14 cellular contexts compared by ENCODE assay signal in the genomic region with DNA sequence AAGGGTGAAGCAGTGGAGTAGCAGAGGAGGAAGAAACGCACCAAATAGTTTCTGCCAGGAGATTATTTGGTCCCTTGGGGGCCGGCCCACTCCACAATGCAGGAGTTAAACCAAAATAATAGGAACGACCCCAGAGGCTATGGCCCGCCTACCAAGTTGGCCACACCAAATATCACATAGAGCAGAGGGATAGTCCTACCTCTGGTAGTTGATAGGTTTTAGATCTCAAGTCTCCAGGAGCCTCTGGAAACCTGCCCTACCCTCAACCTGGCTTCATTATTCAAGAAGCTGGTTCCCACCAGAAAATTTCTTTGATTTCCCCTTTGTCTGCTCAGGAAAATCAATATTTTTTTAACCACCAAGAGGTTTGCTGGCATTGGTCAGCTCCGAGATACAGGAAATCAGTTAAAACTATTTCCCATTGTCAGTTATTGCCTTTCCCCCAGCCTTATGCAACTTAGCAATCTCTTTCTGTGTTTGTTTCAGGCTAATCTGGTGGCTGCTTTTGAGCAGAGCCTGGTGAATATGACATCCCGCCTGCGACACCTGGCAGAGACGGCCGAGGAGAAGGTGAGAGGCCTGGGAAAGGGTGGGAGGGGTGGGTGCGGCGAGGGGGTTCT. TPM values are rescaled to one million over a fixed set of nuclear protein-coding genes. Genes with fewer than 3 reads are reported as not detected.
DNase-seq lines count a peak whose midpoint lies in the region; ATAC-seq and TF ChIP-seq lines count a peak whose summit lies in the region.
"Had no signal": no experiment of that assay in that cellular context is flagged by ENCODE, and none has a peak within 500 bp of the region (broad histone marks: within the 10 kb centered on the region; RNA-seq: fewer than 3 reads in every experiment).

No MANE protein-coding gene starts in this region.

- no peak overlapping the region for H2BK5ac ChIP-seq in mesenchymal stem cell (ENCODE audit: low read depth, low read length, poor library complexity, severe bottlenecking)

- DNase-seq in DND-41 (no peak), adipocyte (ENCODE audit: low read depth) (no peak), mesenchymal stem cell (no peak), NK-92 (lab: John Stamatoyannopoulos, UW; ENCODE audit: unreplicated experiment) (no peak), NCI-H2171 treated with DMSO at 0.1 percent for 48 hours (lab: John Stamatoyannopoulos, UW) (no peak)

- H2BK120ac ChIP-seq in mesenchymal stem cell (ENCODE audit: low read depth, low read length) = no peak overlapping the region

- ATAC-seq in DND-41 (ENCODE audit: insufficient read depth, low read depth) (peak; percentile 31; the same call in 1 of the 3 replicates), GM21360 (IDR thresholded peaks at IDR 0.05; ENCODE audit: unreplicated experiment) (no peak)

- H3K18ac ChIP-seq in mesenchymal stem cell (ENCODE audit: low read depth in 1 of 2, low read length in 2 of 2) = no peak overlapping the region

- H3K9me3 ChIP-seq in DND-41 (ENCODE audit: insufficient read depth, low read length, severe bottlenecking) = no peaks in the 10 kb centered on the region
- H3K9me3 ChIP-seq in adipocyte (ENCODE audit: control insufficient read depth, low read length) = no peaks in the 10 kb centered on the region
- no peaks in the 10 kb centered on the region for H3K9me3 ChIP-seq in mesenchymal stem cell (ENCODE audit: control insufficient read depth, low read length)
- H3K9me3 ChIP-seq: esophagus muscularis mucosa had no signal

- H4K20me1 ChIP-seq in DND-41 (ENCODE audit: insufficient read depth, low read length) = no peaks in the 10 kb centered on the region

- no peak overlapping the region for H2BK12ac ChIP-seq in mesenchymal stem cell (ENCODE audit: low read length in 2 of 2)

- H3K4me1 ChIP-seq in DND-41 (ENCODE audit: insufficient read depth, low read length) (peaks cover 10% of the 10 kb centered on the region), adipocyte (ENCODE audit: control insufficient read depth, insufficient read depth, low read length) (peaks cover 48% of the 10 kb centered on the region), mesenchymal stem cell (ENCODE audit: control insufficient read depth, insufficient read depth, low read depth, low read length) (peaks cover 17% of the 10 kb centered on the region)

- no peak overlapping the region for H4K8ac ChIP-seq in mesenchymal stem cell (ENCODE audit: low read length)

- H3K4ac ChIP-seq in mesenchymal stem cell (ENCODE audit: low read depth in 1 of 2, low read length in 2 of 2) = peak overlapping the region in 1 of 2 experiments; percentile 7

- WGBS in mesenchymal stem cell = 76% methylated on average over 10 of the region's 11 CpGs

- no peaks in the 10 kb centered on the region for H3K36me3 ChIP-seq in DND-41 (ENCODE audit: insufficient read depth, low read length)
- H3K36me3 ChIP-seq in adipocyte (ENCODE audit: control insufficient read depth, insufficient read depth, low read length, severe bottlenecking) = peaks cover 99% of the 10 kb centered on the region
- peaks cover 32 to 93% of the 10 kb centered on the region in 2 experiments for H3K36me3 ChIP-seq in mesenchymal stem cell (ENCODE audit: control insufficient read depth in 1 of 2, insufficient read depth in 2 of 2, low read depth in 1 of 2, low read length in 2 of 2)

- no peak overlapping the region for H2BK15ac ChIP-seq in mesenchymal stem cell (ENCODE audit: low read depth, poor library complexity, severe bottlenecking)

- H3K4me2 ChIP-seq in DND-41 (ENCODE audit: insufficient read depth, low read length) (no peak overlapping the region), mesenchymal stem cell (ENCODE audit: low read length, poor library complexity, severe bottlenecking) (no peak overlapping the region)

- H3K27me3 ChIP-seq in DND-41 (ENCODE audit: insufficient read depth, low read length, poor library complexity) = peaks cover 5% of the 10 kb centered on the region
- no peaks in the 10 kb centered on the region for H3K27me3 ChIP-seq in adipocyte (replicated peaks; ENCODE audit: control insufficient read depth, insufficient read depth, low read length)
- H3K27me3 ChIP-seq in mesenchymal stem cell (ENCODE audit: control insufficient read depth in 1 of 2, insufficient read depth in 1 of 2, low read length in 2 of 2) = no peaks in the 10 kb centered on the region
- H3K27me3 ChIP-seq: esophagus muscularis mucosa had no signal

- H3K4me1 Mint-ChIP-seq in nephron = peaks cover 45% of the 10 kb centered on the region
- H3K4me1 Mint-ChIP-seq: H9, immature natural killer cell had no signal

- H3K4me3 Mint-ChIP-seq in nephron = no peak overlapping the region
- H3K4me3 Mint-ChIP-seq: activated naive CD4-positive, alpha-beta T cell treated with anti-CD3 and anti-CD28 coated beads for 36 hours; H9; immature natural killer cell; nephron progenitor cell; stimulated activated effector memory CD8-positive, alpha-beta T cell treated with anti-CD3 and anti-CD28 coated beads, Interleukin-12 subunit alpha, Interleukin-12 subunit beta, amount 100 ng/mL, for 72 hours had no signal

- H3K23ac ChIP-seq in mesenchymal stem cell (ENCODE audit: low read length in 2 of 2) = no peak overlapping the region

- H3K27ac ChIP-seq in DND-41 (ENCODE audit: low read length) (no peak overlapping the region), mesenchymal stem cell (ENCODE audit: low read length, poor library complexity, severe bottlenecking) (no peak overlapping the region)

- peak overlapping the region; percentile 57 to 99 (median 58) for H3K27ac Mint-ChIP-seq in nephron
- H3K27ac Mint-ChIP-seq: activated naive CD4-positive, alpha-beta T cell treated with anti-CD3 and anti-CD28 coated beads for 36 hours; H9; immature natural killer cell; nephron progenitor cell; stimulated activated effector memory CD8-positive, alpha-beta T cell treated with anti-CD3 and anti-CD28 coated beads, Interleukin-12 subunit alpha, Interleukin-12 subunit beta, amount 100 ng/mL, for 72 hours had no signal

- peaks cover 16% of the 10 kb centered on the region for H3K79me1 ChIP-seq in mesenchymal stem cell (replicated peaks; ENCODE audit: low read length, poor library complexity, severe bottlenecking)

- H2AK5ac ChIP-seq in mesenchymal stem cell (ENCODE audit: low read length, severe bottlenecking) = no peak overlapping the region

- no peak overlapping the region for H3K14ac ChIP-seq in mesenchymal stem cell (ENCODE audit: low read length in 2 of 2)

- peaks cover 4% of the 10 kb centered on the region for H3K9me3 Mint-ChIP-seq in nephron
- H3K9me3 Mint-ChIP-seq: activated naive CD4-positive, alpha-beta T cell treated with anti-CD3 and anti-CD28 coated beads for 36 hours; H9; immature natural killer cell; stimulated activated effector memory CD8-positive, alpha-beta T cell treated with anti-CD3 and anti-CD28 coated beads, Interleukin-12 subunit alpha, Interleukin-12 subunit beta, amount 100 ng/mL, for 72 hours had no signal

- H3K27me3 Mint-ChIP-seq in nephron (ENCODE audit: low read depth) = no peaks in the 10 kb centered on the region

- no peaks in the 10 kb centered on the region for H3K79me2 ChIP-seq in DND-41 (ENCODE audit: insufficient read depth, low read length)

- no peak overlapping the region for H4K91ac ChIP-seq in mesenchymal stem cell (ENCODE audit: low read length)

- H3K9ac ChIP-seq in DND-41 (ENCODE audit: low read depth, low read length) (no peak overlapping the region), adipocyte (ENCODE audit: low read length) (peak overlapping the region; percentile 75), mesenchymal stem cell (ENCODE audit: low read length) (no peak overlapping the region)

- peaks cover 86% of the 10 kb centered on the region for H3K36me3 Mint-ChIP-seq in nephron (ENCODE audit: low read depth)
- H3K36me3 Mint-ChIP-seq: immature natural killer cell; stimulated activated effector memory CD8-positive, alpha-beta T cell treated with anti-CD3 and anti-CD28 coated beads, Interleukin-12 subunit alpha, Interleukin-12 subunit beta, amount 100 ng/mL, for 72 hours had no signal

- TF ChIP-seq CTCF in DND-41 (IDR thresholded peaks at IDR 0.05; ENCODE audit: borderline replicate concordance, extremely low read depth, low read length, poor library complexity, severe bottlenecking) = no peak
- peak; percentile 7; the same call in 1 of the 2 replicates for TF ChIP-seq CTCF in LNCAP (IDR thresholded peaks at IDR 0.05)
- peak in 1 of 3 experiments; percentile 36 for TF ChIP-seq CTCF in nephron (IDR thresholded peaks at IDR 0.05; ENCODE audit: unreplicated experiment in 3 of 3)

- H3K4me3 ChIP-seq in DND-41 (ENCODE audit: low read depth in 1 of 2, low read length in 2 of 2) (no peak overlapping the region), adipocyte (ENCODE audit: low read length) (no peak overlapping the region), mesenchymal stem cell (ENCODE audit: insufficient read depth in 1 of 2, low read depth in 1 of 2, low read length in 2 of 2) (no peak overlapping the region)
- H3K4me3 ChIP-seq: esophagus muscularis mucosa had no signal

- no peak overlapping the region for H2AFZ ChIP-seq in DND-41 (ENCODE audit: low read depth, low read length)
- H2AFZ ChIP-seq in mesenchymal stem cell (ENCODE audit: low read depth, low read length) = no peak overlapping the region

RNA-seq across cellular contexts. Expression of gene IPO9, which starts 35.5 kb away (rescaled TPM):
- polyA plus RNA-seq in mesenchymal stem cell (2013, experiment 1 of 2) = 30.8 TPM
- polyA plus RNA-seq in mesenchymal stem cell (2013, experiment 2 of 2) = 34.0 TPM
